Comparison of ENCODE assay signal across 8 cellular contexts in genomic region chr4:6988016-6988715, GRCh38. TPM values are rescaled to one million over a fixed set of nuclear protein-coding genes. Genes with fewer than 3 reads are reported as not detected.
DNase-seq lines count a peak whose midpoint lies in the region; ATAC-seq, FAIRE-seq and TF ChIP-seq lines count a peak whose summit lies in the region.

No MANE protein-coding gene starts in this region.

- CTCF ChIA-PET in A549 (lab: Yijun Ruan, JAX): interaction anchor here (1.1 to 2.1 kb wide), 5 partner anchors 8 to 268 kb away, joined by 3 to 6 read pairs (median 4); no protein-coding TSS in a partner anchor

- 71% methylated on average over 13 of the region's 13 CpGs for WGBS in A549 (ENCODE audit: missing lambda C conversion rate)
- WGBS in body of pancreas, 2 donors: 63 to 75% methylated on average over 13 of the region's 13 CpGs
- WGBS in mesenchymal stem cell: 90% methylated on average over 12 of the region's 13 CpGs

- TF ChIP-seq POLR2A in A549 (IDR thresholded peaks at IDR 0.05; ENCODE audit: low read length): no peak
- TF ChIP-seq POLR2A in body of pancreas (IDR thresholded peaks at IDR 0.05): no peak

- H3K14ac ChIP-seq in mesenchymal stem cell (ENCODE audit: low read length in 2 of 2): no peak overlapping the region

- H2BK15ac ChIP-seq in mesenchymal stem cell (ENCODE audit: low read depth, poor library complexity, severe bottlenecking): no peak overlapping the region

- H4K8ac ChIP-seq in mesenchymal stem cell (ENCODE audit: low read length): no peak overlapping the region

- H3K4ac ChIP-seq in mesenchymal stem cell (ENCODE audit: low read depth in 1 of 2, low read length in 2 of 2): peak overlapping the region in 1 of 2 experiments; percentile 34

- no peak for TF ChIP-seq CTCF in A549 (IDR thresholded peaks at IDR 0.05)
- no peak for TF ChIP-seq CTCF in body of pancreas (IDR thresholded peaks at IDR 0.05)

- peaks cover 13% of the 10 kb centered on the region for H3K36me3 ChIP-seq in HUES48 (ENCODE audit: control insufficient read depth, insufficient read depth, low read length)
- no peaks in the 10 kb centered on the region for H3K36me3 ChIP-seq in body of pancreas (replicated peaks in 1 of 2; ENCODE audit: insufficient read depth in 1 of 2, low read depth in 2 of 2)
- peaks cover 5% of the 10 kb centered on the region in 2 experiments for H3K36me3 ChIP-seq in mesenchymal stem cell (ENCODE audit: control insufficient read depth in 1 of 2, insufficient read depth in 2 of 2, low read depth in 1 of 2, low read length in 2 of 2)

- POLR2A ChIA-PET in A549 (lab: Yijun Ruan, JAX): interaction anchor here (1.6 kb wide), 1 partner anchor 80 kb away, joined by 3 read pairs; the partner anchor contains the start of gene GRPEL1

- H2BK12ac ChIP-seq in mesenchymal stem cell (ENCODE audit: low read length in 2 of 2): no peak overlapping the region

- peak overlapping the region; percentile 85 for H3K9ac ChIP-seq in HUES48 (ENCODE audit: low read depth, low read length)
- peak overlapping the region; percentile 87 for H3K9ac ChIP-seq in mesenchymal stem cell (ENCODE audit: low read length)

- no peak overlapping the region for H4K91ac ChIP-seq in mesenchymal stem cell (ENCODE audit: low read length)

- H3K4me1 ChIP-seq in A549 (peaks cover 41% of the 10 kb centered on the region), HUES48 (ENCODE audit: control insufficient read depth, insufficient read depth, low read length) (peaks cover 27% of the 10 kb centered on the region), body of pancreas (peaks cover 63% of the 10 kb centered on the region), mesenchymal stem cell (ENCODE audit: control insufficient read depth, insufficient read depth, low read depth, low read length) (peaks cover 25% of the 10 kb centered on the region)

- FAIRE-seq in A549 (lab: Jason Lieb, UNC): no peak

- no peak overlapping the region for H2BK120ac ChIP-seq in mesenchymal stem cell (ENCODE audit: low read depth, low read length)

- DNase-seq in A549 (ENCODE audit: low read depth in 1 of 2, low spot score in 1 of 2) (no peak), body of pancreas (no peak), mesenchymal stem cell (peak; percentile 28), NCI-H146 treated with DMSO at 0.1 percent for 48 hours (lab: John Stamatoyannopoulos, UW; ENCODE audit: unreplicated experiment) (no peak), epidermal melanocyte (ENCODE audit: insufficient read length, low spot score) (no peak), medulla oblongata (ENCODE audit: extremely low spot score) (no peak), dedifferentiated amniotic fluid mesenchymal stem cell (ENCODE audit: extremely low spot score) (no peak)

- H3K4me2 ChIP-seq in A549 (peak overlapping the region; percentile 93), mesenchymal stem cell (ENCODE audit: low read length, poor library complexity, severe bottlenecking) (peak overlapping the region; percentile 90)

- H3K23ac ChIP-seq in mesenchymal stem cell (ENCODE audit: low read length in 2 of 2): peak overlapping the region in 1 of 2 experiments; percentile 53

- H3K4me3 ChIP-seq in A549 (peak overlapping the region; percentile 68), HUES48 (ENCODE audit: low read depth, low read length) (peak overlapping the region; percentile 83), body of pancreas (peak overlapping the region in 1 of 2 donors; percentile 78), mesenchymal stem cell (ENCODE audit: insufficient read depth in 1 of 2, low read depth in 1 of 2, low read length in 2 of 2) (peak overlapping the region in 1 of 2 experiments; percentile 92)

- H3K27ac ChIP-seq in A549 (peak overlapping the region; percentile 83 to 94), HUES48 (ENCODE audit: low read depth, low read length) (peak overlapping the region; percentile 79), body of pancreas (peak overlapping the region in 3 of 4 donors; percentile 90 to 97 (median 91)), mesenchymal stem cell (ENCODE audit: low read length, poor library complexity, severe bottlenecking) (no peak overlapping the region)

- H3K79me1 ChIP-seq in mesenchymal stem cell (replicated peaks; ENCODE audit: low read length, poor library complexity, severe bottlenecking): peaks cover 25% of the 10 kb centered on the region

- H3K9me3 ChIP-seq in A549: no peaks in the 10 kb centered on the region
- no peaks in the 10 kb centered on the region for H3K9me3 ChIP-seq in HUES48 (ENCODE audit: control insufficient read depth, insufficient read depth, low read length)
- no peaks in the 10 kb centered on the region for H3K9me3 ChIP-seq in body of pancreas
- no peaks in the 10 kb centered on the region for H3K9me3 ChIP-seq in mesenchymal stem cell (ENCODE audit: control insufficient read depth, low read length)

- H2BK5ac ChIP-seq in mesenchymal stem cell (ENCODE audit: low read depth, low read length, poor library complexity, severe bottlenecking): no peak overlapping the region

- no peak overlapping the region for H3K18ac ChIP-seq in mesenchymal stem cell (ENCODE audit: low read depth in 1 of 2, low read length in 2 of 2)

- H3K27me3 ChIP-seq in HUES48 (ENCODE audit: control insufficient read depth, insufficient read depth, low read length) (no peaks in the 10 kb centered on the region), body of pancreas (no peaks in the 10 kb centered on the region), mesenchymal stem cell (ENCODE audit: control insufficient read depth in 1 of 2, insufficient read depth in 1 of 2, low read length in 2 of 2) (no peaks in the 10 kb centered on the region)

- no peak overlapping the region for H2AK5ac ChIP-seq in mesenchymal stem cell (ENCODE audit: low read length, severe bottlenecking)

- no peak for TF ChIP-seq EP300 in A549 (IDR thresholded peaks at IDR 0.05)

- intact Hi-C loops in body of pancreas (cut with DNase I): no loop called here

- TF ChIP-seq RAD21 in A549 (conservative IDR thresholded peaks at IDR 0.05 in 1 of 2, IDR thresholded peaks at IDR 0.05 in 1 of 2): no peak

- ATAC-seq in A549 (no peak), body of pancreas (no peak)

- no peak overlapping the region for H2AFZ ChIP-seq in mesenchymal stem cell (ENCODE audit: low read depth, low read length)

TF ChIP-seq in A549, 52 proteins besides CTCF, POLR2A, EP300 and RAD21 (continues in another document):
- no peak for TF ChIP-seq HOXA7 (CRISPR knock-in tag; IDR thresholded peaks at IDR 0.05)
- TF ChIP-seq NPAS2 (CRISPR knock-in tag; IDR thresholded peaks at IDR 0.05; ENCODE audit: borderline replicate concordance): no peak
- no peak for TF ChIP-seq POLR2AphosphoS2 (conservative IDR thresholded peaks at IDR 0.05; ENCODE audit: low read length)
- no peak for TF ChIP-seq NR3C1 (IDR thresholded peaks at IDR 0.05)
- TF ChIP-seq GATA3 (IDR thresholded peaks at IDR 0.05; ENCODE audit: borderline replicate concordance): no peak
- no peak for TF ChIP-seq MAFK (IDR thresholded peaks at IDR 0.05; ENCODE audit: partially characterized antibody)
- no peak for TF ChIP-seq FOXS1 (CRISPR knock-in tag; IDR thresholded peaks at IDR 0.05)
- no peak for TF ChIP-seq CHD4 (IDR thresholded peaks at IDR 0.05; ENCODE audit: borderline replicate concordance)
- TF ChIP-seq CBX8 (IDR thresholded peaks at IDR 0.05): no peak
- TF ChIP-seq CEBPB (IDR thresholded peaks at IDR 0.05): no peak
- no peak for TF ChIP-seq RFX5 (IDR thresholded peaks at IDR 0.05)
- no peak for TF ChIP-seq SREBF2 (IDR thresholded peaks at IDR 0.05)
- no peak for TF ChIP-seq ESRRA (IDR thresholded peaks at IDR 0.05; ENCODE audit: borderline replicate concordance, low read length)
- no peak for TF ChIP-seq MAZ (IDR thresholded peaks at IDR 0.05; ENCODE audit: borderline replicate concordance, low read depth, low read length)
- no peak for TF ChIP-seq ZSCAN20 (CRISPR knock-in tag; IDR thresholded peaks at IDR 0.05)
- TF ChIP-seq HMGXB4 (CRISPR knock-in tag; IDR thresholded peaks at IDR 0.05; ENCODE audit: borderline replicate concordance): no peak

RNA-seq across cellular contexts. Expression of gene TADA2B, which starts 55.0 kb away (rescaled TPM):
- 6.0 and 6.7 TPM in 2 replicates for polyA plus RNA-seq in A549 (2011; rRNA removed)
- 6.1 and 7.6 TPM in 2 replicates for polyA plus RNA-seq in A549 (2012; cell fraction: cytosol; rRNA removed)
- polyA plus RNA-seq in A549 (2012; cell fraction: nucleus; rRNA removed): 8.1 and 10.8 TPM in 2 replicates
- 10.1 to 11.3 TPM (median 10.8 TPM) in 3 replicates for polyA plus RNA-seq in A549 (2017; fragmentation: RNase III; extraction: RNeasy Plus Mini Kit Qiagen cat#74134 plus additional on column Dnase treatment)
- 5.1 and 6.1 TPM in 2 replicates for polyA minus RNA-seq in A549 (2011; rRNA and poly(A)+ RNA removed)
- 10 to 100 TPM; 18.1 to 20.0 TPM for total RNA-seq in body of pancreas
- polyA plus RNA-seq in mesenchymal stem cell (2013, experiment 1 of 2): 13.5 TPM
- polyA plus RNA-seq in mesenchymal stem cell (2013, experiment 2 of 2): 14.1 TPM
